18 cellular contexts compared by ENCODE assay signal in the genomic region with DNA sequence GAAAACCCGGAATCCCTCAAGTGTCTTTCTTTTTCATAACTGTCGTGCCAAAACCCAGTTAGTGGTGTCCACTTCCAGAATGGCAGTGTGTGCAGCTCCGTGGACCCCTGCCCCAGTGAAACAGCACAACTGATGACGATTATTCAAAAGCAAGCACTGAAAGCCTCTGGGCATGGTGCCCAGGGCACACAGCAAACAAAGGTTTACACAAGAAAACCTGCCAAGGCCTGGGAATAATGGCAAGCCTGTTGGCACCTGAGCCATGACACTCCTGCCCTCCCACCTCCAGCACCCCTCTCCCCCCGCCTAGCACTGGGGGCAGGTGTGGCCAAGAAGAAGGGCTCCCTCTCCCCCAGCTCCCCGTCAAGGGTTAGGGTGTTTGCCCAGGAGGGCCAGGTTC. TPM values are rescaled to one million over a fixed set of nuclear protein-coding genes. Genes with fewer than 3 reads are reported as not detected.
DNase-seq lines count a peak whose midpoint lies in the region; ATAC-seq and TF ChIP-seq lines count a peak whose summit lies in the region.
"Had no signal": no experiment of that assay in that cellular context is flagged by ENCODE, and none has a peak within 500 bp of the region (broad histone marks: within the 10 kb centered on the region; RNA-seq: fewer than 3 reads in every experiment).

No MANE protein-coding gene starts in this region.

- POLR2A ChIA-PET in OCI-LY7 (lab: Charles Lee), result interaction anchor here (0.6 kb wide), 1 partner anchor 14 kb away, joined by 3 read pairs; no protein-coding TSS in a partner anchor

- H3K79me2 ChIP-seq in OCI-LY7 (ENCODE audit: insufficient read depth, low read depth, low read length), result peaks cover 27% of the 10 kb centered on the region; the same call in 1 of the 2 replicates

- DNase-seq in DMS153 (lab: John Stamatoyannopoulos, UW) (peak; percentile 87), NCI-H1105 treated with DMSO at 0.1 percent for 48 hours (lab: John Stamatoyannopoulos, UW) (peak; percentile 82), OCI-LY7 (ENCODE audit: low spot score) (no peak), midbrain (lab: John Stamatoyannopoulos, UW) (peak; percentile 41), epidermal melanocyte (ENCODE audit: insufficient read length, low spot score) (no peak)
- DNase-seq: activated CD4-positive, alpha-beta T cell treated with anti-CD3 and anti-CD28 coated beads for 1 hour; foreskin melanocyte; NCI-H510A treated with DMSO at 0.1 percent for 48 hours; RPMI8226; T-helper 17 cell had no signal

- no peaks in the 10 kb centered on the region for H3K9me3 ChIP-seq in OCI-LY7 (ENCODE audit: low read length)
- H3K9me3 ChIP-seq: suprapubic skin had no signal

- TF ChIP-seq CTCF in OCI-LY7 (conservative IDR thresholded peaks at IDR 0.05; ENCODE audit: low read length), result no peak

- no TSS peak for BruUV-seq in OCI-LY7 (replicated peaks; lab: Mats Ljungman, UMichigan)

- intact Hi-C loops in OCI-LY7 (cut with micrococcal nuclease; ENCODE audit: unreplicated experiment), result no loop called here

- no peak overlapping the region for H3K27ac ChIP-seq in OCI-LY7 (ENCODE audit: low read depth, low read length, poor library complexity, severe bottlenecking)
- H3K27ac ChIP-seq: suprapubic skin had no signal

- ATAC-seq in HG03439 (IDR thresholded peaks at IDR 0.05; ENCODE audit: unreplicated experiment) (no peak), GM19023 (IDR thresholded peaks at IDR 0.05; ENCODE audit: unreplicated experiment) (no peak), GM21381 (IDR thresholded peaks at IDR 0.05; ENCODE audit: unreplicated experiment) (no peak)
- ATAC-seq: GM12878, T-helper 17 cell had no signal

- H3K4me2 ChIP-seq in OCI-LY7 (ENCODE audit: low read length), result peak overlapping the region; percentile 41

- peaks cover 34% of the 10 kb centered on the region for H3K4me1 ChIP-seq in OCI-LY7 (ENCODE audit: insufficient read depth, low read length, poor library complexity, severe bottlenecking)

- H3K9me2 ChIP-seq in OCI-LY7 (ENCODE audit: insufficient read depth, low read length), result no peaks in the 10 kb centered on the region

- CTCF ChIA-PET in OCI-LY7 (lab: Charles Lee; ENCODE audit: unreplicated experiment), result no interaction called here

- no peak overlapping the region for H3K4me3 ChIP-seq in OCI-LY7 (ENCODE audit: low read depth, low read length, poor library complexity, severe bottlenecking)
- H3K4me3 ChIP-seq: GM12878, suprapubic skin had no signal

- no peak overlapping the region for H2AFZ ChIP-seq in OCI-LY7 (ENCODE audit: low read length)

- H4K20me1 ChIP-seq in OCI-LY7 (ENCODE audit: insufficient read depth, low read length), result no peaks in the 10 kb centered on the region

- peaks cover 71% of the 10 kb centered on the region for H3K36me3 ChIP-seq in OCI-LY7 (ENCODE audit: insufficient read depth, low read length)
- H3K36me3 ChIP-seq: suprapubic skin had no signal

RNA-seq across cellular contexts. Expression of gene PKMYT1, which starts 2.8 kb away (rescaled TPM):
- 80.2 and 104 TPM in 2 replicates for total RNA-seq in OCI-LY7 (2014; rRNA removed; shearing (Covaris generic))
- 195 and 197 TPM in 2 replicates for total RNA-seq in OCI-LY7 (2022)
- total RNA-seq: T-helper 17 cell had no signal

RNA-seq across cellular contexts. Expression of gene PAQR4, which starts 8.3 kb away (rescaled TPM):
- 38.1 and 49.1 TPM in 2 replicates for total RNA-seq in OCI-LY7 (2014; rRNA removed; shearing (Covaris generic))
- 59.7 and 67.4 TPM in 2 replicates for total RNA-seq in OCI-LY7 (2022)

RNA-seq across cellular contexts. Expression of gene KREMEN2, which starts 13.4 kb away (rescaled TPM):
- 0.09 and 0.28 TPM in 2 replicates for total RNA-seq in OCI-LY7 (2014; rRNA removed; shearing (Covaris generic))
- total RNA-seq in OCI-LY7 (2022), result 0.31 TPM in 1 of 2 replicates, not detected in the other
- total RNA-seq: osteocyte, T-helper 17 cell had no signal

RNA-seq across cellular contexts. Expression of gene CLDN9, which starts 35.3 kb away (rescaled TPM):
- 0.44 TPM in 1 of 2 replicates, not detected in the other for total RNA-seq in OCI-LY7 (2014; rRNA removed; shearing (Covaris generic))
- 0.42 and 0.59 TPM in 2 replicates for total RNA-seq in OCI-LY7 (2022)
- total RNA-seq: B cell, GM12878, osteocyte, suprapubic skin, T-helper 17 cell had no signal

RNA-seq across cellular contexts. Expression of gene CLDN6, which starts 40.5 kb away (rescaled TPM):
- not detected in 2 replicates for total RNA-seq in OCI-LY7 (2014; rRNA removed; shearing (Covaris generic))
- total RNA-seq in OCI-LY7 (2022), result not detected in 2 replicates
- total RNA-seq: B cell, MCF 10A, suprapubic skin, T-helper 17 cell had no signal

Comparison
In these comparisons a context has a peak if more than half of its experiments do, and no peak if none do; other contexts are left out.
1. DNase-seq: peak in DMS153 (single experiment), NCI-H1105 treated with DMSO at 0.1 percent for 48 hours (single experiment) and midbrain (single experiment); none in OCI-LY7 (single experiment) and epidermal melanocyte (single experiment).